6 cellular contexts compared by ENCODE assay signal in genomic region chr1:156194300-156194652, GRCh38. TPM values are rescaled to one million over a fixed set of nuclear protein-coding genes. Genes with fewer than 3 reads are reported as not detected.
DNase-seq lines count a peak whose midpoint lies in the region; ATAC-seq and TF ChIP-seq lines count a peak whose summit lies in the region.

No MANE protein-coding gene starts in this region.

- DNase-seq in CD4-positive, alpha-beta T cell: no peak
- DNase-seq in MG63 (no peak), fibroblast of mammary gland (ENCODE audit: low read depth) (peak; percentile 14), stomach (no peak), NCI-H1694 treated with DMSO at 0.1 percent for 48 hours (lab: John Stamatoyannopoulos, UW) (no peak)
- no peak for DNase-seq in stimulated activated naive CD4-positive, alpha-beta T cell (lab: John Stamatoyannopoulos, UW)

- peaks cover 45% of the 10 kb centered on the region for H3K4me1 Mint-ChIP-seq in CD4-positive, alpha-beta T cell (ENCODE audit: low read depth)

- H3K36me3 ChIP-seq in MG63 (peaks cover 18% of the 10 kb centered on the region), stomach (peaks cover 0 to 30% (median 20%) of the 10 kb centered on the region in 4 donors)

- peak overlapping the region; percentile 74 for H3K27ac ChIP-seq in CD4-positive, alpha-beta T cell (ENCODE audit: low read depth, low read length)
- H3K27ac ChIP-seq in stomach: peak overlapping the region; percentile 59 to 88 (median 86)

- peaks cover 11 to 57% (median 35%) of the 10 kb centered on the region in 4 donors for H3K4me1 ChIP-seq in stomach

- peaks cover 36% of the 10 kb centered on the region for H3K36me3 Mint-ChIP-seq in CD4-positive, alpha-beta T cell (ENCODE audit: low read depth)

- H3K27me3 ChIP-seq in CD4-positive, alpha-beta T cell (ENCODE audit: control insufficient read depth, insufficient read depth, low read length): no peaks in the 10 kb centered on the region
- H3K27me3 ChIP-seq in MG63 (no peaks in the 10 kb centered on the region), stomach (no peaks in the 10 kb centered on the region)

- H3K4me3 Mint-ChIP-seq in CD4-positive, alpha-beta T cell: peak overlapping the region; percentile 95

- peak overlapping the region; percentile 84 for H3K27ac Mint-ChIP-seq in CD4-positive, alpha-beta T cell

- TF ChIP-seq CTCF in CD4-positive, alpha-beta T cell (IDR thresholded peaks at IDR 0.05): no peak
- TF ChIP-seq CTCF in fibroblast of mammary gland (conservative IDR thresholded peaks at IDR 0.05; ENCODE audit: control insufficient read depth, insufficient read depth, low read depth, low read length) (no peak), stomach (IDR thresholded peaks at IDR 0.05) (no peak)

- H3K9me3 ChIP-seq in CD4-positive, alpha-beta T cell (ENCODE audit: control insufficient read depth, low read length): no peaks in the 10 kb centered on the region
- H3K9me3 ChIP-seq in MG63 (no peaks in the 10 kb centered on the region), stomach (no peaks in the 10 kb centered on the region)

- no peak for ATAC-seq in CD4-positive, alpha-beta T cell (ENCODE audit: poor library complexity)

- TF ChIP-seq POLR2A in stomach (IDR thresholded peaks at IDR 0.05): no peak

- intact Hi-C loops in CD4-positive, alpha-beta T cell (cut with DNase I, micrococcal nuclease): loop anchor here in 1 of 2 experiments (1.0 to 5.0 kb wide), 6 partner anchors 16 to 143 kb away; partner anchors contain the start of genes CCT3, LAMTOR2, SMG5 and TMEM79
- intact Hi-C loops in stomach (cut with DNase I; ENCODE audit: low total_unique reads): no loop called here

- CTCF ChIA-PET in CD4-positive, alpha-beta T cell (lab: Charles Lee): interaction anchor here (1.0 to 1.4 kb wide), 4 partner anchors 31 to 79 kb away, joined by 3 to 6 read pairs (median 4); no protein-coding TSS in a partner anchor

- no peaks in the 10 kb centered on the region for H3K9me3 Mint-ChIP-seq in CD4-positive, alpha-beta T cell

- H3K4me3 ChIP-seq in MG63 (peak overlapping the region; percentile 98), fibroblast of mammary gland (ENCODE audit: control insufficient read depth, low read depth, low read length) (peak overlapping the region; percentile 96), stomach (peak overlapping the region; percentile 86 to 97 (median 94))

- TF ChIP-seq EP300 in stomach (IDR thresholded peaks at IDR 0.05): no peak

- WGBS in stomach, 5 donors: 12 to 17% (median 13%) methylated on average over 12 to 14 of the region's 14 CpGs

- POLR2A ChIA-PET in CD4-positive, alpha-beta T cell (lab: Charles Lee): interaction anchor here (1.0 to 3.7 kb wide), 8 partner anchors 16 to 88 kb away, joined by 3 to 46 read pairs (median 4); partner anchors contain the start of genes PMF1 and SMG5

- no peaks in the 10 kb centered on the region for H3K27me3 Mint-ChIP-seq in CD4-positive, alpha-beta T cell

RNA-seq across cellular contexts. Expression of gene SLC25A44, which starts 0.4 kb away (rescaled TPM):
- 10 to 100 TPM; 11.6 to 13.0 TPM for total RNA-seq in CD4-positive, alpha-beta T cell
- total RNA-seq in MG63 (2014; rRNA removed; shearing (Covaris generic); ENCODE audit: low replicate concordance): 12.7 and 13.1 TPM in 2 replicates
- 1 to 10 TPM; 4.9 to 9.9 (median 7.2) TPM for total RNA-seq in stomach
- 1 to 10 TPM; 5.4 to 9.0 (median 6.8) TPM for polyA plus RNA-seq in stomach

RNA-seq across cellular contexts. Expression of gene PMF1, which starts 18.5 kb away (rescaled TPM):
- 10 to 100 TPM; 58.0 to 61.2 TPM for total RNA-seq in CD4-positive, alpha-beta T cell
- total RNA-seq in MG63 (2014; rRNA removed; shearing (Covaris generic); ENCODE audit: low replicate concordance): 161 and 219 TPM in 2 replicates
- 10 to 100 TPM in 3 of 5 donors, 1 to 10 TPM in 2; 5.3 to 54.9 (median 15.6) TPM for total RNA-seq in stomach
- 10 to 100 TPM; 68.7 to 73.5 (median 68.8) TPM for polyA plus RNA-seq in stomach

RNA-seq across cellular contexts. Expression of gene SEMA4A, which starts 40.9 kb away (rescaled TPM):
- total RNA-seq in CD4-positive, alpha-beta T cell: 10 to 100 TPM in 1 of 2 experiments, 1 to 10 TPM in 1; 9.4 to 10.1 TPM
- total RNA-seq in MG63 (2014; rRNA removed; shearing (Covaris generic); ENCODE audit: low replicate concordance): 0.49 TPM in 1 of 2 replicates, not detected in the other
- total RNA-seq in stomach: 10 to 100 TPM in 2 of 5 donors, 1 to 10 TPM in 3; 2.6 to 23.3 (median 8.5) TPM
- 10 to 100 TPM in 1 of 3 donors, 1 to 10 TPM in 2; 4.1 to 13.9 (median 4.7) TPM for polyA plus RNA-seq in stomach

RNA-seq across cellular contexts. Expression of gene BGLAP, which starts 47.7 kb away (rescaled TPM):
- total RNA-seq in CD4-positive, alpha-beta T cell: 1 to 10 TPM; 1.9 to 2.6 TPM
- 2.3 TPM in 1 of 2 replicates, not detected in the other for total RNA-seq in MG63 (2014; rRNA removed; shearing (Covaris generic); ENCODE audit: low replicate concordance)
- total RNA-seq in stomach: not detected
- polyA plus RNA-seq in stomach: 1 to 10 TPM in 2 of 3 donors, not detected in 1; 1.5 to 1.9 TPM

RNA-seq across cellular contexts. Expression of gene PAQR6, which starts 53.6 kb away (rescaled TPM):
- 1 to 10 TPM; 3.4 to 3.6 TPM for total RNA-seq in CD4-positive, alpha-beta T cell
- 0.59 TPM in 1 of 2 replicates, not detected in the other for total RNA-seq in MG63 (2014; rRNA removed; shearing (Covaris generic); ENCODE audit: low replicate concordance)
- 1 to 10 TPM in 2 of 5 donors, under 1 TPM in 1, not detected in 2; 0.43 to 2.9 (median 2.0) TPM for total RNA-seq in stomach
- 1 to 10 TPM; 1.4 to 4.3 (median 2.0) TPM for polyA plus RNA-seq in stomach
